In genomic region chr9:128371622-128372117, GRCh38 we compare ENCODE assay signal across 8 cellular contexts. TPM values are rescaled to one million over a fixed set of nuclear protein-coding genes. Genes with fewer than 3 reads are reported as not detected.
DNase-seq lines count a peak whose midpoint lies in the region; ATAC-seq and TF ChIP-seq lines count a peak whose summit lies in the region.

No MANE protein-coding gene starts in this region.

- CTCF ChIA-PET in HEK293 (lab: Yijun Ruan, JAX) = interaction anchor here (0.6 to 2.9 kb wide), 4 partner anchors 10 to 58 kb away, joined by 3 to 20 read pairs (median 8); no protein-coding TSS in a partner anchor
- CTCF ChIA-PET in activated CD8-positive, alpha-beta T cell treated with anti-CD3 and anti-CD28 coated beads for 36 hours (lab: Charles Lee) = interaction anchor here (0.7 to 4.3 kb wide), 5 partner anchors 10 to 181 kb away, joined by 3 to 38 read pairs (median 5); partner anchors contain the start of gene CIZ1

- H3K27me3 ChIP-seq in hepatocyte = no peaks in the 10 kb centered on the region

- no peaks in the 10 kb centered on the region for H3K27me3 Mint-ChIP-seq in activated CD8-positive, alpha-beta T cell treated with anti-CD3 and anti-CD28 coated beads for 36 hours
- H3K27me3 Mint-ChIP-seq in stimulated activated memory B cell treated with anti-CD40 and anti-IgM and Interleukin-4, amounts not matched to agents 10 μg/mL and 1 μg/mL and 100 μg/mL, for 72 hours = peaks cover 7% of the 10 kb centered on the region

- H3K4me1 Mint-ChIP-seq in activated CD8-positive, alpha-beta T cell treated with anti-CD3 and anti-CD28 coated beads for 36 hours (ENCODE audit: low read depth) = peaks cover 29% of the 10 kb centered on the region
- H3K4me1 Mint-ChIP-seq in stimulated activated memory B cell treated with anti-CD40 and anti-IgM and Interleukin-4, amounts not matched to agents 10 μg/mL and 1 μg/mL and 100 μg/mL, for 72 hours = peaks cover 38% of the 10 kb centered on the region

- peaks cover 62% of the 10 kb centered on the region for H3K79me2 ChIP-seq in hepatocyte

- no peak for TF ChIP-seq POLR2A in GM18505 (IDR thresholded peaks at IDR 0.05; ENCODE audit: borderline replicate concordance, extremely low read depth, insufficient read depth, insufficient read length)

- H3K27ac Mint-ChIP-seq in activated CD8-positive, alpha-beta T cell treated with anti-CD3 and anti-CD28 coated beads for 36 hours = peak overlapping the region; percentile 96
- peak overlapping the region; percentile 89 for H3K27ac Mint-ChIP-seq in stimulated activated memory B cell treated with anti-CD40 and anti-IgM and Interleukin-4, amounts not matched to agents 10 μg/mL and 1 μg/mL and 100 μg/mL, for 72 hours

- H3K9me3 ChIP-seq in HEK293 (ENCODE audit: control insufficient read depth, insufficient read depth, low read depth, low read length) = no peaks in the 10 kb centered on the region
- H3K9me3 ChIP-seq in hepatocyte (ENCODE audit: low read depth) = no peaks in the 10 kb centered on the region

- no peak for DNase-seq in activated CD8-positive, alpha-beta T cell treated with anti-CD3 and anti-CD28 coated beads for 36 hours
- DNase-seq in hepatocyte (ENCODE audit: low spot score) = no peak
- DNase-seq in inferior parietal cortex (ENCODE audit: extremely low spot score) = no peak
- no peak for DNase-seq in mesenteric fat pad (ENCODE audit: low spot score)

- ATAC-seq in activated CD8-positive, alpha-beta T cell treated with anti-CD3 and anti-CD28 coated beads for 36 hours = peak; percentile 49
- no peak for ATAC-seq in stimulated activated memory B cell treated with anti-CD40 and anti-IgM and Interleukin-4, amounts not matched to agents 10 μg/mL and 1 μg/mL and 100 μg/mL, for 72 hours
- ATAC-seq in GM21381 (IDR thresholded peaks at IDR 0.05; ENCODE audit: unreplicated experiment) = no peak
- no peak for ATAC-seq in GM18505 (IDR thresholded peaks at IDR 0.05; ENCODE audit: unreplicated experiment)

- H2AFZ ChIP-seq in hepatocyte = peak overlapping the region; percentile 35

- H3K36me3 Mint-ChIP-seq in activated CD8-positive, alpha-beta T cell treated with anti-CD3 and anti-CD28 coated beads for 36 hours (ENCODE audit: low read depth) = peaks cover 11% of the 10 kb centered on the region
- peaks cover 12% of the 10 kb centered on the region for H3K36me3 Mint-ChIP-seq in stimulated activated memory B cell treated with anti-CD40 and anti-IgM and Interleukin-4, amounts not matched to agents 10 μg/mL and 1 μg/mL and 100 μg/mL, for 72 hours

- WGBS in hepatocyte (ENCODE audit: low lambda C conversion rate, missing lambda C conversion rate) = 3% methylated on average over 8 of the region's 10 CpGs

- H3K9me2 ChIP-seq in hepatocyte (replicated peaks; ENCODE audit: insufficient read depth) = no peaks in the 10 kb centered on the region

- POLR2A ChIA-PET in HEK293 (lab: Yijun Ruan, JAX) = interaction anchor here (0.5 to 3.6 kb wide), 30 partner anchors 9 to 803 kb away, joined by 3 to 33 read pairs (median 4); partner anchors contain the start of genes CERCAM, GOLGA2, ODF2 and SWI5
- POLR2A ChIA-PET in activated CD8-positive, alpha-beta T cell treated with anti-CD3 and anti-CD28 coated beads for 36 hours (lab: Charles Lee) = interaction anchor here (0.6 to 2.4 kb wide), 7 partner anchors 10 to 330 kb away, joined by 3 to 12 read pairs (median 3); partner anchors contain the start of genes CERCAM, COQ4 and TRUB2

- peaks cover 4% of the 10 kb centered on the region for H4K20me1 ChIP-seq in hepatocyte (ENCODE audit: insufficient read depth, poor library complexity, severe bottlenecking)

- no peaks in the 10 kb centered on the region for H3K9me3 Mint-ChIP-seq in activated CD8-positive, alpha-beta T cell treated with anti-CD3 and anti-CD28 coated beads for 36 hours
- H3K9me3 Mint-ChIP-seq in stimulated activated memory B cell treated with anti-CD40 and anti-IgM and Interleukin-4, amounts not matched to agents 10 μg/mL and 1 μg/mL and 100 μg/mL, for 72 hours = no peaks in the 10 kb centered on the region

- H3K4me1 ChIP-seq in HEK293 (ENCODE audit: control insufficient read depth, insufficient read depth, low read length) (0 out of 2 replicates have a peak, but pooled peaks cover 3% of the 10 kb centered on the region), hepatocyte (ENCODE audit: insufficient read depth) (peaks cover 7% of the 10 kb centered on the region)

- H3K4me3 ChIP-seq in HEK293 (ENCODE audit: low read depth, low read length) = peak overlapping the region; percentile 74
- H3K4me3 ChIP-seq in hepatocyte = peak overlapping the region; percentile 52

- intact Hi-C loops in activated CD8-positive, alpha-beta T cell treated with anti-CD3 and anti-CD28 coated beads for 36 hours (cut with micrococcal nuclease) = no loop called here

- H3K36me3 ChIP-seq in HEK293 (ENCODE audit: control insufficient read depth in 2 of 2, insufficient read depth in 1 of 2, low read length in 2 of 2) (peaks cover 0 to 13% of the 10 kb centered on the region in 2 experiments; a peak in 1 of 3 replicates), hepatocyte (replicated peaks; ENCODE audit: insufficient read depth, low read depth) (no peaks in the 10 kb centered on the region)

- H3K4me2 ChIP-seq in hepatocyte = peak overlapping the region; percentile 80

- H3K27ac ChIP-seq in HEK293 (ENCODE audit: extremely low read depth, low read depth, low read length) (no peak overlapping the region; the same call in 1 of the 2 replicates), hepatocyte (peak overlapping the region; percentile 89)

- TF ChIP-seq CTCF in HEK293 (tag by site-specific recombination; IDR thresholded peaks at IDR 0.05) (no peak), hepatocyte (IDR thresholded peaks at IDR 0.05; ENCODE audit: poor library complexity) (no peak)
- TF ChIP-seq CTCF in activated CD8-positive, alpha-beta T cell treated with anti-CD3 and anti-CD28 coated beads for 36 hours (IDR thresholded peaks at IDR 0.05) = no peak

- H3K4me3 Mint-ChIP-seq in activated CD8-positive, alpha-beta T cell treated with anti-CD3 and anti-CD28 coated beads for 36 hours = peak overlapping the region; percentile 85
- peak overlapping the region; percentile 92 for H3K4me3 Mint-ChIP-seq in stimulated activated memory B cell treated with anti-CD40 and anti-IgM and Interleukin-4, amounts not matched to agents 10 μg/mL and 1 μg/mL and 100 μg/mL, for 72 hours

TF ChIP-seq in HEK293, 187 proteins besides CTCF, POLR2A, EP300 and RAD21:
- TF ChIP-seq ZIC2 (tag by site-specific recombination; IDR thresholded peaks at IDR 0.05) (no peak), ZBTB17 (tag by site-specific recombination; IDR thresholded peaks at IDR 0.05) (peak; percentile 17; the same call in 1 of the 2 replicates)

RNA-seq across cellular contexts. Expression of gene URM1, which starts 0.5 kb away (rescaled TPM):
- 10 to 100 TPM; 56.3 to 60.2 TPM for total RNA-seq in activated CD8-positive, alpha-beta T cell treated with anti-CD3 and anti-CD28 coated beads for 36 hours
- total RNA-seq in hepatocyte (32.7 and 33.8 TPM in 2 replicates), mesenteric fat pad (55.7 TPM)
- polyA plus RNA-seq in hepatocyte = 55.7 and 66.7 TPM in 2 replicates

RNA-seq across cellular contexts. Expression of gene SLC27A4, which starts 31.3 kb away (rescaled TPM):
- 10 to 100 TPM; 10.5 to 11.2 TPM for total RNA-seq in activated CD8-positive, alpha-beta T cell treated with anti-CD3 and anti-CD28 coated beads for 36 hours
- total RNA-seq in hepatocyte (16.1 and 23.4 TPM in 2 replicates), mesenteric fat pad (27.9 TPM)
- polyA plus RNA-seq in hepatocyte = 19.1 and 21.9 TPM in 2 replicates

RNA-seq across cellular contexts. Expression of gene CERCAM, which starts 49.0 kb away (rescaled TPM):
- 1 to 10 TPM; 3.3 to 3.5 TPM for total RNA-seq in activated CD8-positive, alpha-beta T cell treated with anti-CD3 and anti-CD28 coated beads for 36 hours
- total RNA-seq in hepatocyte (49.2 and 51.6 TPM in 2 replicates), mesenteric fat pad (46.0 TPM)
- polyA plus RNA-seq in hepatocyte = 112 and 117 TPM in 2 replicates

RNA-seq across cellular contexts. Expression of gene COQ4, which starts 49.0 kb away (rescaled TPM):
- total RNA-seq in activated CD8-positive, alpha-beta T cell treated with anti-CD3 and anti-CD28 coated beads for 36 hours = 10 to 100 TPM; 31.9 to 33.5 TPM
- total RNA-seq in hepatocyte (38.2 and 40.9 TPM in 2 replicates), mesenteric fat pad (25.7 TPM)
- polyA plus RNA-seq in hepatocyte = 35.2 and 42.8 TPM in 2 replicates

RNA-seq across cellular contexts. Expression of gene TRUB2, which starts 49.4 kb away (rescaled TPM):
- 10 to 100 TPM; 29.7 to 30.1 TPM for total RNA-seq in activated CD8-positive, alpha-beta T cell treated with anti-CD3 and anti-CD28 coated beads for 36 hours
- total RNA-seq in hepatocyte (15.1 and 17.4 TPM in 2 replicates), mesenteric fat pad (25.0 TPM)
- 44.5 and 50.9 TPM in 2 replicates for polyA plus RNA-seq in hepatocyte

Comparison
In these comparisons a context has a peak if more than half of its experiments do, and no peak if none do; other contexts are left out.
1. RNA of gene CERCAM, which starts 49.0 kb away (total RNA-seq): 49.2 to 51.6 TPM in hepatocyte and 46.0 TPM in mesenteric fat pad (single experiment); 3.3 to 3.5 TPM in activated CD8-positive, alpha-beta T cell treated with anti-CD3 and anti-CD28 coated beads for 36 hours; every median in the first group is over 10 times any median in the second.